In the genomic region with DNA sequence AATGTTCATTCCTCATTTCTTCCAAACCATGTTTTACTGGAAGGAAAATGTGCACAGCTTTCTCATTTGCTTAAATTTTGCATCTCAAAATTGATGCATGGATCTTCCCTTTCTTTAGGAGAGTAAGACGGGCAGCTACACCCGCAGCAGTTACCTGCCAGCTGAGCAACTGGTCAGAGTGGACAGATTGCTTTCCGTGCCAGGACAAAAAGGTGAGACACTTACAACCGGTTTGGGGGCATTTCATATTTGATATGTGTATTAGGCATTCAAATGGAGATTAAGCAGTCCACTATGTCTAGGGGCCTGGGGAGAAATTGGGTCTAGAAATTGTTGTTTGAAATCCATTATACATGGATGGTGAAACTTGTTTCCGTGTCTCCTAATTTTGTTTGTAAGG, we compare ENCODE assay signal across 32 cellular contexts. TPM values are rescaled to one million over a fixed set of nuclear protein-coding genes. Genes with fewer than 3 reads are reported as not detected.
A peak's percentile ranks its signal among the peaks of the same experiment; 100 is the strongest.
DNase-seq lines count a peak whose midpoint lies in the region; ATAC-seq and TF ChIP-seq lines count a peak whose summit lies in the region.
"Had no signal": no experiment of that assay in that cellular context is flagged by ENCODE, and none has a peak within 500 bp of the region (broad histone marks: within the 10 kb centered on the region; RNA-seq: fewer than 3 reads in every experiment).

No MANE protein-coding gene starts in this region.

- H2BK12ac ChIP-seq in mesenchymal stem cell (ENCODE audit: low read length in 2 of 2) = no peak overlapping the region
- H2BK12ac ChIP-seq in H9 (ENCODE audit: insufficient read length, low read depth, low read length) = no peak overlapping the region

- H3K14ac ChIP-seq in mesenchymal stem cell (ENCODE audit: low read length in 2 of 2) = no peak overlapping the region
- no peak overlapping the region for H3K14ac ChIP-seq in H9 (ENCODE audit: insufficient read depth, low read length)

- intact Hi-C loops in body of pancreas (cut with DNase I) = no loop called here

- H3K79me1 ChIP-seq in mesenchymal stem cell (replicated peaks; ENCODE audit: low read length, poor library complexity, severe bottlenecking) (no peaks in the 10 kb centered on the region), H9 (ENCODE audit: insufficient read depth, low read depth, low read length, poor library complexity, severe bottlenecking) (no peaks in the 10 kb centered on the region)

- no peak overlapping the region for H2BK5ac ChIP-seq in mesenchymal stem cell (ENCODE audit: low read depth, low read length, poor library complexity, severe bottlenecking)
- H2BK5ac ChIP-seq in H9 (ENCODE audit: insufficient read length, low read length) = no peak overlapping the region

- H3K36me3 Mint-ChIP-seq in activated naive CD4-positive, alpha-beta T cell treated with anti-CD3 and anti-CD28 coated beads, Interleukin-2, amount 50 U/mL, for 72 hours = no peaks in the 10 kb centered on the region
- H3K36me3 Mint-ChIP-seq in H9 (ENCODE audit: insufficient read depth in 1 of 3, low read depth in 3 of 3) = no peaks in the 10 kb centered on the region
- H3K36me3 Mint-ChIP-seq: CD14-positive monocyte; CD8-positive, alpha-beta memory T cell had no signal

- H2BK20ac ChIP-seq in H9 (ENCODE audit: low read depth, low read length, poor library complexity, severe bottlenecking) = no peak overlapping the region

- H2AK5ac ChIP-seq in mesenchymal stem cell (ENCODE audit: low read length, severe bottlenecking) = no peak overlapping the region
- no peak overlapping the region for H2AK5ac ChIP-seq in H9 (ENCODE audit: insufficient read length, low read length)

- H3K4me2 ChIP-seq in mesenchymal stem cell (ENCODE audit: low read length, poor library complexity, severe bottlenecking) (no peak overlapping the region), H9 (ENCODE audit: insufficient read depth, insufficient read length, low read length) (no peak overlapping the region)
- H3K4me2 ChIP-seq: SK-N-SH had no signal

- no peaks in the 10 kb centered on the region for H4K20me1 ChIP-seq in H9 (ENCODE audit: control insufficient read depth, insufficient read depth, insufficient read length)

- no peaks in the 10 kb centered on the region for H3K4me1 Mint-ChIP-seq in stimulated activated naive CD8-positive, alpha-beta T cell treated with anti-CD3 and anti-CD28 coated beads, Interleukin-15, amount 100 ng/mL, for 72 hours
- no peaks in the 10 kb centered on the region for H3K4me1 Mint-ChIP-seq in H9
- H3K4me1 Mint-ChIP-seq: CD14-positive monocyte; CD8-positive, alpha-beta memory T cell had no signal

- no peaks in the 10 kb centered on the region for H3K9me3 ChIP-seq in body of pancreas
- no peaks in the 10 kb centered on the region for H3K9me3 ChIP-seq in mesenchymal stem cell (ENCODE audit: control insufficient read depth, low read length)
- no peaks in the 10 kb centered on the region for H3K9me3 ChIP-seq in H9 (ENCODE audit: control insufficient read depth, low read depth, low read length)
- H3K9me3 ChIP-seq: BE2C, Peyer's patch, SK-N-SH had no signal

- no peak for ATAC-seq in stimulated activated naive CD8-positive, alpha-beta T cell treated with anti-CD3 and anti-CD28 coated beads, Interleukin-15, amount 100 ng/mL, for 72 hours
- no peak for ATAC-seq in stimulated activated naive CD8-positive, alpha-beta T cell treated with anti-CD3 and anti-CD28 coated beads, Interleukin-15, Interleukin-2, amounts not matched to agents 100 U/mL and 50 U/mL, for 24 hours
- no peak for ATAC-seq in body of pancreas
- ATAC-seq in activated naive CD4-positive, alpha-beta T cell treated with anti-CD3 and anti-CD28 coated beads, Interleukin-2, amount 50 U/mL, for 72 hours = no peak
- no peak for ATAC-seq in HG02852 (IDR thresholded peaks at IDR 0.05; ENCODE audit: unreplicated experiment)
- ATAC-seq: GM12878, HepG2, K562 had no signal

- H2BK120ac ChIP-seq in mesenchymal stem cell (ENCODE audit: low read depth, low read length) (no peak overlapping the region), H9 (ENCODE audit: low read depth, low read length, poor library complexity, severe bottlenecking) (no peak overlapping the region)

- TF ChIP-seq POLR2A in body of pancreas (IDR thresholded peaks at IDR 0.05) = no peak

- H3K9me3 Mint-ChIP-seq in stimulated activated naive CD8-positive, alpha-beta T cell treated with anti-CD3 and anti-CD28 coated beads, Interleukin-15, amount 100 ng/mL, for 72 hours = peaks cover 0 to 7% of the 10 kb centered on the region in 2 donors
- H3K9me3 Mint-ChIP-seq in activated naive CD4-positive, alpha-beta T cell treated with anti-CD3 and anti-CD28 coated beads, Interleukin-2, amount 50 U/mL, for 72 hours = peaks cover 0 to 13% of the 10 kb centered on the region in 2 donors
- H3K9me3 Mint-ChIP-seq in H9 = no peaks in the 10 kb centered on the region
- H3K9me3 Mint-ChIP-seq: CD14-positive monocyte had no signal

- no peak overlapping the region for H4K5ac ChIP-seq in H9 (ENCODE audit: insufficient read length, low read depth, low read length)

- H2AFZ ChIP-seq in mesenchymal stem cell (ENCODE audit: low read depth, low read length) (no peak overlapping the region), H9 (ENCODE audit: low read length) (no peak overlapping the region)

- H3K27me3 ChIP-seq in body of pancreas (no peaks in the 10 kb centered on the region), mesenchymal stem cell (ENCODE audit: control insufficient read depth in 1 of 2, insufficient read depth in 1 of 2, low read length in 2 of 2) (no peaks in the 10 kb centered on the region), H9 (ENCODE audit: insufficient read depth, low read length) (no peaks in the 10 kb centered on the region)
- H3K27me3 ChIP-seq: BE2C, Peyer's patch had no signal

- H3K18ac ChIP-seq in mesenchymal stem cell (ENCODE audit: low read depth in 1 of 2, low read length in 2 of 2) (no peak overlapping the region), H9 (ENCODE audit: insufficient read length, low read depth, low read length) (no peak overlapping the region)

- no peak overlapping the region for H3K4me3 ChIP-seq in body of pancreas
- no peak overlapping the region for H3K4me3 ChIP-seq in mesenchymal stem cell (ENCODE audit: insufficient read depth in 1 of 2, low read depth in 1 of 2, low read length in 2 of 2)
- H3K4me3 ChIP-seq: GM12878, K562, Peyer's patch had no signal

- WGBS in body of pancreas, 2 donors = 25 to 32% methylated on average over 5 of the region's 5 CpGs
- WGBS in mesenchymal stem cell = 81% methylated on average over 5 of the region's 5 CpGs
- no CpG with 5 or more reads among the region's 5 CpGs for WGBS in H9 (ENCODE audit: extremely low coverage, insufficient read length, low lambda C conversion rate)

- H3K56ac ChIP-seq in H9 (ENCODE audit: insufficient read length, low read depth, low read length) = no peak overlapping the region

- H3T11ph ChIP-seq in H9 (ENCODE audit: low read length) = no peak overlapping the region

- H4K91ac ChIP-seq in mesenchymal stem cell (ENCODE audit: low read length) (no peak overlapping the region), H9 (ENCODE audit: insufficient read length, low read depth, low read length) (no peak overlapping the region)

- H3K23ac ChIP-seq in mesenchymal stem cell (ENCODE audit: low read length in 2 of 2) (no peak overlapping the region), H9 (ENCODE audit: insufficient read length, low read depth, low read length) (no peak overlapping the region)

- no peak overlapping the region for H3K4ac ChIP-seq in mesenchymal stem cell (ENCODE audit: low read depth in 1 of 2, low read length in 2 of 2)
- H3K4ac ChIP-seq in H9 (ENCODE audit: low read depth, low read length) = no peak overlapping the region

- in situ Hi-C loops in GM13977 (cut with MboI; ENCODE audit: low pct_unique_long_range_greater_than_20kb, low sequenced_read_pairs, unreplicated experiment) = no loop called here

- no peak overlapping the region for H2BK15ac ChIP-seq in mesenchymal stem cell (ENCODE audit: low read depth, poor library complexity, severe bottlenecking)
- no peak overlapping the region for H2BK15ac ChIP-seq in H9 (ENCODE audit: low read depth, low read length)

- peaks cover 16% of the 10 kb centered on the region for H3K27me3 Mint-ChIP-seq in stimulated activated naive CD8-positive, alpha-beta T cell treated with anti-CD3 and anti-CD28 coated beads, Interleukin-15, amount 100 ng/mL, for 72 hours
- H3K27me3 Mint-ChIP-seq in H9 (ENCODE audit: low read depth) = no peaks in the 10 kb centered on the region; the same call in 1 of the 2 replicates

- H3K4me1 ChIP-seq in body of pancreas (no peaks in the 10 kb centered on the region), mesenchymal stem cell (ENCODE audit: control insufficient read depth, insufficient read depth, low read depth, low read length) (no peaks in the 10 kb centered on the region), H9 (ENCODE audit: insufficient read depth, low read length) (no peaks in the 10 kb centered on the region)
- H3K4me1 ChIP-seq: BE2C, Peyer's patch had no signal

- H3K36me3 ChIP-seq in body of pancreas (replicated peaks in 1 of 2; ENCODE audit: insufficient read depth in 1 of 2, low read depth in 2 of 2) (no peaks in the 10 kb centered on the region), mesenchymal stem cell (ENCODE audit: control insufficient read depth in 1 of 2, insufficient read depth in 2 of 2, low read depth in 1 of 2, low read length in 2 of 2) (no peaks in the 10 kb centered on the region)
- H3K36me3 ChIP-seq: BE2C, Peyer's patch had no signal

- no peak for DNase-seq in stimulated activated naive CD8-positive, alpha-beta T cell treated with anti-CD3 and anti-CD28 coated beads, Interleukin-15, amount 100 ng/mL, for 72 hours
- no peak for DNase-seq in stimulated activated naive CD8-positive, alpha-beta T cell treated with anti-CD3 and anti-CD28 coated beads, Interleukin-15, Interleukin-2, amounts not matched to agents 100 U/mL and 50 U/mL, for 24 hours
- DNase-seq in body of pancreas = peak in 3 of 4 donors; percentile 6 to 39 (median 32)
- no peak for DNase-seq in mesenchymal stem cell
- DNase-seq in activated naive CD4-positive, alpha-beta T cell treated with anti-CD3 and anti-CD28 coated beads, Interleukin-2, amount 50 U/mL, for 72 hours (ENCODE audit: low spot score in 2 of 2) = no peak
- DNase-seq in GM13977 (ENCODE audit: low spot score) = no peak
- no peak for DNase-seq in H9
- DNase-seq: ACHN; BE2C; CD8-positive, alpha-beta memory T cell; DMS 273 treated with DMSO at 0.1 percent for 48 hours; DMS79; GDM1; Kasumi-1; MV-4-11; NCI-H1105; NCI-H1436 treated with DMSO at 0.1 percent for 48 hours; NCI-H1930; NCI-H2107; NCI-H446; NCI-H524 treated with DMSO at 0.1 percent for 48 hours; Peyer's patch; SIG-M5; SK-N-SH had no signal

- no peak overlapping the region for H3K27ac ChIP-seq in body of pancreas
- no peak overlapping the region for H3K27ac ChIP-seq in mesenchymal stem cell (ENCODE audit: low read length, poor library complexity, severe bottlenecking)
- no peak overlapping the region for H3K27ac ChIP-seq in H9 (ENCODE audit: insufficient read length, low read depth, low read length)
- H3K27ac ChIP-seq: 22Rv1, Peyer's patch had no signal

- no peaks in the 10 kb centered on the region for H3K23me2 ChIP-seq in H9 (ENCODE audit: insufficient read length, low read depth, low read length, poor library complexity, severe bottlenecking)

- TF ChIP-seq CTCF in body of pancreas (IDR thresholded peaks at IDR 0.05) (no peak), GM13977 (IDR thresholded peaks at IDR 0.05; ENCODE audit: extremely low read depth, insufficient read depth, missing control alignments) (no peak), H9 (conservative IDR thresholded peaks at IDR 0.05) (no peak)

- H4K8ac ChIP-seq in mesenchymal stem cell (ENCODE audit: low read length) (no peak overlapping the region), H9 (replicated peaks; ENCODE audit: insufficient read length, low read depth, low read length) (no peak overlapping the region)

- H3K4me3 Mint-ChIP-seq in stimulated activated naive CD8-positive, alpha-beta T cell treated with anti-CD3 and anti-CD28 coated beads, Interleukin-15, amount 100 ng/mL, for 72 hours = no peak overlapping the region
- no peak overlapping the region for H3K4me3 Mint-ChIP-seq in H9
- H3K4me3 Mint-ChIP-seq: CD14-positive monocyte; CD8-positive, alpha-beta memory T cell had no signal

- peak overlapping the region; percentile 7 to 50 for H3K27ac Mint-ChIP-seq in stimulated activated naive CD8-positive, alpha-beta T cell treated with anti-CD3 and anti-CD28 coated beads, Interleukin-15, amount 100 ng/mL, for 72 hours
- H3K27ac Mint-ChIP-seq in activated naive CD4-positive, alpha-beta T cell treated with anti-CD3 and anti-CD28 coated beads, Interleukin-2, amount 50 U/mL, for 72 hours = no peak overlapping the region
- no peak overlapping the region for H3K27ac Mint-ChIP-seq in H9
- H3K27ac Mint-ChIP-seq: CD14-positive monocyte; CD8-positive, alpha-beta memory T cell had no signal

- H3K79me2 ChIP-seq in H9 (ENCODE audit: insufficient read depth, low read length) = no peaks in the 10 kb centered on the region

- H3K9ac ChIP-seq in mesenchymal stem cell (ENCODE audit: low read length) (peak overlapping the region; percentile 39), H9 (ENCODE audit: extremely low read depth, insufficient read length, low read length) (no peak overlapping the region)
- H3K9ac ChIP-seq: SK-N-SH had no signal

RNA-seq across cellular contexts. Expression of a gene that starts 12.9 kb away (rescaled TPM):
- total RNA-seq in body of pancreas (not detected), H9 (2021) (not detected in 2 replicates)
- polyA plus RNA-seq in mesenchymal stem cell (2013, experiment 1 of 2) = not detected
- not detected for polyA plus RNA-seq in mesenchymal stem cell (2013, experiment 2 of 2)
- not detected for total RNA-seq in activated naive CD4-positive, alpha-beta T cell treated with anti-CD3 and anti-CD28 coated beads, Interleukin-2, amount 50 U/mL, for 72 hours
- total RNA-seq: CD8-positive, alpha-beta memory T cell; GM12878; HT1080; MCF 10A; Peyer's patch had no signal
- polyA plus RNA-seq: CD14-positive monocyte; CD8-positive, alpha-beta memory T cell; GM12878; K562; SK-N-SH had no signal

RNA-seq across cellular contexts. Expression of a gene that starts 48.3 kb away (rescaled TPM):
- total RNA-seq in body of pancreas (1 to 10 TPM; 2.3 to 3.4 TPM), H9 (2021) (0.33 and 0.48 TPM in 2 replicates)
- polyA plus RNA-seq in mesenchymal stem cell (2013, experiment 1 of 2) = 0.03 TPM
- 0.04 TPM for polyA plus RNA-seq in mesenchymal stem cell (2013, experiment 2 of 2)
- not detected for total RNA-seq in activated naive CD4-positive, alpha-beta T cell treated with anti-CD3 and anti-CD28 coated beads, Interleukin-2, amount 50 U/mL, for 72 hours
- total RNA-seq: CD8-positive, alpha-beta memory T cell; HT1080; K562; MCF 10A had no signal
- polyA plus RNA-seq: CD14-positive monocyte; CD8-positive, alpha-beta memory T cell; K562; SK-N-SH had no signal

Comparison
In these comparisons a context has a peak if more than half of its experiments do, and no peak if none do; other contexts are left out.
1. DNase-seq: peak in body of pancreas (3 of 4); none in stimulated activated naive CD8-positive, alpha-beta T cell treated with anti-CD3 and anti-CD28 coated beads, Interleukin-15, amount 100 ng/mL, for 72 hours (0 of 2), stimulated activated naive CD8-positive, alpha-beta T cell treated with anti-CD3 and anti-CD28 coated beads, Interleukin-15, Interleukin-2, amounts not matched to agents 100 U/mL and 50 U/mL, for 24 hours (single experiment), mesenchymal stem cell (single experiment), activated naive CD4-positive, alpha-beta T cell treated with anti-CD3 and anti-CD28 coated beads, Interleukin-2, amount 50 U/mL, for 72 hours (0 of 2), GM13977 (single experiment) and H9 (single experiment).
2. H3K27ac Mint-ChIP-seq: peak in stimulated activated naive CD8-positive, alpha-beta T cell treated with anti-CD3 and anti-CD28 coated beads, Interleukin-15, amount 100 ng/mL, for 72 hours (2 of 2); none in activated naive CD4-positive, alpha-beta T cell treated with anti-CD3 and anti-CD28 coated beads, Interleukin-2, amount 50 U/mL, for 72 hours (0 of 2) and H9 (0 of 3).